1 cellular context compared by ENCODE assay signal in the genomic region with DNA sequence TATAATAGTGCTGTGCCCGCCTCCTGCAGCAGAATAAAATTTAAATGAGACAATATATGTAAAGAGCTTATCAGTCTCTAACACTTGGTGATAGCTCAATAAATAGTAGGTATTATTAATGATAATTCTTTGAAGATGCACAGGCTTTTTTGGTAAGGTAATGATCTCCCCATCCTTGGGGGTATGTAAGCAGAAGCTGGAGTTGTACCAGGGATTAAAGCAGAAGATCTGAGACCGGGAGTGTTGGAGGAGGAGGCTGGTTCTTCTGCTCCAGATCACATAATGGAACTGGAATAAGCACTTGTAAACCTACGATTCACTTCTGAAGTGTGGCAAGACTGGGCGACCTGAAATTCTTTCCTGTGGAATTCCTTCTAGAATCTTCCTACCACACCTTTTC.
TF ChIP-seq lines count a peak whose summit lies in the region.

No MANE protein-coding gene starts in this region.

TF ChIP-seq in H1, 55 proteins besides CTCF, POLR2A, EP300 and RAD21:
- TF ChIP-seq BRCA1 (IDR thresholded peaks at IDR 0.05; ENCODE audit: low read depth, low read length) (no peak), KDM1A (IDR thresholded peaks at IDR 0.05; ENCODE audit: borderline replicate concordance, low read length) (peak; percentile 58; the same call in 1 of the 2 replicates)
